11 cellular contexts compared by ENCODE assay signal in the genomic region with DNA sequence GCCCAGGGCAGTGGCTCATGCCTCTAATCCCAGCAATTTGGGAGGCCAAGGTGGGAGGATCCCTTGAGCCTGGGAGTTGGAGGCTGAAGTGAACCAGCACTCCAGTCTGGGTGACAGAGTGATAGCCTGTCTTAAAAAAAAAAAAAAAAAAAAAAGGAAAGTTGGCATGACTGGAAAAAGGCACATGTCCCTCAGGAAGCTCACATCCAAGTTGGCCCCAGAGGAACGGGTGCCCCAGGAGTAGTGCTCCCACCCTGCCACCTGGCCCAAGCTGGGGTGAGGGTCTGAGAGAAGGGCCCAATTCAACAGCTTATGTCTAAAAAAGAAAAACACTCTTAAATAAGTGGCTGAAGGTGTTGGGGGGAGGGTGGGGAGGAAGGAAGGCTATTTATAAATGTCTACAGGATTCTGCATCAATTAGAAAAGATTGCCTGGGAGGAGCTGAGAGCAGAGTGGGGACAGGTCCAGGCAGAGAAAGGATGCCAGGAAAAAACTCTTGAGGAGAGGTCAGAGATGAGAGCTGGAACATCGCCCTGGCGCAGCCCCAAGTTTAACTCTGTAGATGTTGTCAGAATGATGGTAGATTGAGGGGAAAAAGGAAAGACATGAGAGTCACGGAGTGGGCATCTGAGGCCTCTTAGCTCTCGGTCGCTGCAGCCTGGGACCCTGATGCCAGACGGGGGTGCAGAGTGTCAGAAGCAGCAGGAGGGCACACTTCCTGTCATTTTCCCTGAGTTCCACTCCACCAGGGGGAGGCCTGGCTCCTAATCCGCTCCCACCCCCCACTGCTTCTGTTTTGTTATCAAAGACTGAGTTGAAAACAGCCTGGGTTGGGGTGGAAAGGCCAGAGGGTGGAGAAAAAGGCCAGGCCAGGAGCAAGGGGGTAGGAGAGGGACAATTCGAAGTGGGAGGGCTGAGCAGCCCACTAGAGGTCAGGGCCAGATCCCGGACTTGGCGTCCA. TPM values are rescaled to one million over a fixed set of nuclear protein-coding genes. Genes with fewer than 3 reads are reported as not detected.
DNase-seq lines count a peak whose midpoint lies in the region; ATAC-seq and TF ChIP-seq lines count a peak whose summit lies in the region.
"Had no signal": no experiment of that assay in that cellular context is flagged by ENCODE, and none has a peak within 500 bp of the region (broad histone marks: within the 10 kb centered on the region; RNA-seq: fewer than 3 reads in every experiment).

No MANE protein-coding gene starts in this region.

- intact Hi-C loops in dendritic cell treated with granulocyte-macrophage colony-stimulating factor and Interleukin-4, amounts not matched to agents 40 ng/mL and 50 ng/mL, for 4 days (cut with micrococcal nuclease) = no loop called here
- intact Hi-C loops in transverse colon (cut with DNase I; ENCODE audit: low total_unique reads) = loop anchor here (2.0 kb wide), 1 partner anchor 27 kb away; no protein-coding TSS in a partner anchor

- peak overlapping the region; percentile 37 for H3K27ac Mint-ChIP-seq in T-helper 2 cell treated with Interferon-gamma antibody and Interleukin-4, amounts not matched to agents 5 μg/mL and 100 μg/mL, for 36 hours
- peak overlapping the region; percentile 48 for H3K27ac Mint-ChIP-seq in dendritic cell treated with granulocyte-macrophage colony-stimulating factor and Interleukin-4, amounts not matched to agents 40 ng/mL and 50 ng/mL, for 4 days

- H3K27me3 Mint-ChIP-seq in T-helper 2 cell treated with Interferon-gamma antibody and Interleukin-4, amounts not matched to agents 5 μg/mL and 100 μg/mL, for 36 hours (ENCODE audit: low read depth) = no peaks in the 10 kb centered on the region
- H3K27me3 Mint-ChIP-seq in dendritic cell treated with granulocyte-macrophage colony-stimulating factor and Interleukin-4, amounts not matched to agents 40 ng/mL and 50 ng/mL, for 4 days = no peaks in the 10 kb centered on the region
- H3K27me3 Mint-ChIP-seq: B cell had no signal

- H3K18ac ChIP-seq in mesenchymal stem cell (ENCODE audit: low read depth in 1 of 2, low read length in 2 of 2) = peak overlapping the region in 1 of 2 experiments; percentile 63

- in situ Hi-C loops in transverse colon (cut with MboI; ENCODE audit: low pct_ligation_motif_present in 1 of 4, low pct_unique_long_range_greater_than_20kb in 1 of 4, low sequenced_read_pairs in 3 of 4) = loop anchor here in 2 of 4 donors (25.0 kb wide), 2 partner anchors 115 to 215 kb away; partner anchors contain the start of genes CSAD (in 1 of the 2), MYG1 (in 1 of the 2), PFDN5 (in 1 of the 2) and ZNF740 (in 1 of the 2)

- H3K36me3 ChIP-seq in mesenchymal stem cell (ENCODE audit: control insufficient read depth in 1 of 2, insufficient read depth in 2 of 2, low read depth in 1 of 2, low read length in 2 of 2) = peaks cover 40 to 64% of the 10 kb centered on the region in 2 experiments
- H3K36me3 ChIP-seq in transverse colon = peaks cover 0 to 17% (median 0%) of the 10 kb centered on the region in 4 donors

- H3K4me3 ChIP-seq in mesenchymal stem cell (ENCODE audit: insufficient read depth in 1 of 2, low read depth in 1 of 2, low read length in 2 of 2) (peak overlapping the region in 1 of 2 experiments; percentile 15), transverse colon (no peak overlapping the region)

- peaks cover 28% of the 10 kb centered on the region for H3K79me1 ChIP-seq in mesenchymal stem cell (replicated peaks; ENCODE audit: low read length, poor library complexity, severe bottlenecking)

- no peak overlapping the region for H3K23ac ChIP-seq in mesenchymal stem cell (ENCODE audit: low read length in 2 of 2)

- H3K9me3 ChIP-seq in mesenchymal stem cell (ENCODE audit: control insufficient read depth, low read length) = no peaks in the 10 kb centered on the region
- H3K9me3 ChIP-seq in transverse colon = no peaks in the 10 kb centered on the region

- no peak overlapping the region for H2AFZ ChIP-seq in mesenchymal stem cell (ENCODE audit: low read depth, low read length)

- H3K27me3 ChIP-seq in mesenchymal stem cell (ENCODE audit: control insufficient read depth in 1 of 2, insufficient read depth in 1 of 2, low read length in 2 of 2) (no peaks in the 10 kb centered on the region), transverse colon (no peaks in the 10 kb centered on the region)

- no peak for TF ChIP-seq EP300 in transverse colon (IDR thresholded peaks at IDR 0.05; ENCODE audit: low read depth)

- H3K27ac ChIP-seq in mesenchymal stem cell (ENCODE audit: low read length, poor library complexity, severe bottlenecking) (no peak overlapping the region), transverse colon (peak overlapping the region; percentile 53 to 83 (median 70))

- H3K36me3 Mint-ChIP-seq in T-helper 2 cell treated with Interferon-gamma antibody and Interleukin-4, amounts not matched to agents 5 μg/mL and 100 μg/mL, for 36 hours (ENCODE audit: low read depth) = peaks cover 33% of the 10 kb centered on the region
- peaks cover 91% of the 10 kb centered on the region for H3K36me3 Mint-ChIP-seq in dendritic cell treated with granulocyte-macrophage colony-stimulating factor and Interleukin-4, amounts not matched to agents 40 ng/mL and 50 ng/mL, for 4 days (ENCODE audit: low read depth)

- H3K4me1 ChIP-seq in mesenchymal stem cell (ENCODE audit: control insufficient read depth, insufficient read depth, low read depth, low read length) (peaks cover 17% of the 10 kb centered on the region), transverse colon (peaks cover 0 to 37% (median 24%) of the 10 kb centered on the region in 4 donors)

- no peak for ATAC-seq in HG02884 (IDR thresholded peaks at IDR 0.05; ENCODE audit: unreplicated experiment)

- H3K4me1 Mint-ChIP-seq in T-helper 2 cell treated with Interferon-gamma antibody and Interleukin-4, amounts not matched to agents 5 μg/mL and 100 μg/mL, for 36 hours (ENCODE audit: low read depth) = peaks cover 5% of the 10 kb centered on the region
- peaks cover 70% of the 10 kb centered on the region for H3K4me1 Mint-ChIP-seq in dendritic cell treated with granulocyte-macrophage colony-stimulating factor and Interleukin-4, amounts not matched to agents 40 ng/mL and 50 ng/mL, for 4 days (ENCODE audit: low read depth)

- 51% methylated on average over 10 of the region's 11 CpGs for WGBS in mesenchymal stem cell
- WGBS in transverse colon (ENCODE audit: low coverage in 1 of 2), 2 donors = 67 to 71% methylated on average over 6 to 11 of the region's 11 CpGs

- POLR2A ChIA-PET in HEK293T (lab: Yijun Ruan, JAX) = interaction anchor here (1.2 to 1.4 kb wide), 2 partner anchors 7 to 27 kb away, joined by 4 to 6 read pairs; partner anchors contain the start of gene SPRYD3

- H2BK5ac ChIP-seq in mesenchymal stem cell (ENCODE audit: low read depth, low read length, poor library complexity, severe bottlenecking) = no peak overlapping the region

- peak overlapping the region; percentile 12 for H4K8ac ChIP-seq in mesenchymal stem cell (ENCODE audit: low read length)

- H2AK5ac ChIP-seq in mesenchymal stem cell (ENCODE audit: low read length, severe bottlenecking) = no peak overlapping the region

- H3K4me3 Mint-ChIP-seq in T-helper 2 cell treated with Interferon-gamma antibody and Interleukin-4, amounts not matched to agents 5 μg/mL and 100 μg/mL, for 36 hours = no peak overlapping the region
- H3K4me3 Mint-ChIP-seq in dendritic cell treated with granulocyte-macrophage colony-stimulating factor and Interleukin-4, amounts not matched to agents 40 ng/mL and 50 ng/mL, for 4 days = no peak overlapping the region
- H3K4me3 Mint-ChIP-seq: B cell had no signal

- H3K9ac ChIP-seq in mesenchymal stem cell (ENCODE audit: low read length) = peak overlapping the region; percentile 62

- H4K91ac ChIP-seq in mesenchymal stem cell (ENCODE audit: low read length) = no peak overlapping the region

- H2BK15ac ChIP-seq in mesenchymal stem cell (ENCODE audit: low read depth, poor library complexity, severe bottlenecking) = peak overlapping the region; percentile 68

- peak overlapping the region in 1 of 2 experiments; percentile 41 for H3K4ac ChIP-seq in mesenchymal stem cell (ENCODE audit: low read depth in 1 of 2, low read length in 2 of 2)

- no peak for DNase-seq in T-helper 2 cell treated with Interferon-gamma antibody and Interleukin-4, amounts not matched to agents 5 μg/mL and 100 μg/mL, for 36 hours (ENCODE audit: low spot score)
- DNase-seq in T-helper 2 cell (no peak), mesenchymal stem cell (no peak), transverse colon (peak; percentile 60), NCI-H2081 treated with DMSO at 0.1 percent for 48 hours (lab: John Stamatoyannopoulos, UW) (no peak), HEK293T (ENCODE audit: extremely low spot score) (no peak)
- DNase-seq: effector memory CD4-positive, alpha-beta T cell; stimulated activated CD4-positive, alpha-beta T cell treated with anti-CD3 and anti-CD28 coated beads, Interleukin-2, amount 100 ng/mL, for 48 hours had no signal

- no peak for TF ChIP-seq CTCF in transverse colon (IDR thresholded peaks at IDR 0.05)

- H3K14ac ChIP-seq in mesenchymal stem cell (ENCODE audit: low read length in 2 of 2) = no peak overlapping the region

- CTCF ChIA-PET in HEK293T (lab: Yijun Ruan, JAX) = interaction anchor here (1.4 kb wide), 1 partner anchor 10 kb away, joined by 3 read pairs; no protein-coding TSS in a partner anchor

- no peak overlapping the region for H2BK120ac ChIP-seq in mesenchymal stem cell (ENCODE audit: low read depth, low read length)

- TF ChIP-seq POLR2A in transverse colon (IDR thresholded peaks at IDR 0.05) = no peak

- no peaks in the 10 kb centered on the region for H3K9me3 Mint-ChIP-seq in T-helper 2 cell treated with Interferon-gamma antibody and Interleukin-4, amounts not matched to agents 5 μg/mL and 100 μg/mL, for 36 hours
- no peaks in the 10 kb centered on the region for H3K9me3 Mint-ChIP-seq in dendritic cell treated with granulocyte-macrophage colony-stimulating factor and Interleukin-4, amounts not matched to agents 40 ng/mL and 50 ng/mL, for 4 days

- peak overlapping the region in 1 of 2 experiments; percentile 69 for H2BK12ac ChIP-seq in mesenchymal stem cell (ENCODE audit: low read length in 2 of 2)

- H3K4me2 ChIP-seq in mesenchymal stem cell (ENCODE audit: low read length, poor library complexity, severe bottlenecking) = no peak overlapping the region

RNA-seq across cellular contexts. Expression of gene SPRYD3, which starts 7.3 kb away (rescaled TPM):
- polyA plus RNA-seq in mesenchymal stem cell (2013, experiment 1 of 2) = 15.3 TPM
- 14.7 TPM for polyA plus RNA-seq in mesenchymal stem cell (2013, experiment 2 of 2)
- total RNA-seq in transverse colon = 10 to 100 TPM; 10.1 to 27.0 (median 21.9) TPM

RNA-seq across cellular contexts. Expression of gene TNS2, which starts 22.0 kb away (rescaled TPM):
- 95.2 TPM for polyA plus RNA-seq in mesenchymal stem cell (2013, experiment 1 of 2)
- 91.2 TPM for polyA plus RNA-seq in mesenchymal stem cell (2013, experiment 2 of 2)
- 100 to 1,000 TPM in 2 of 4 donors, 10 to 100 TPM in 2; 48.2 to 397 (median 169) TPM for total RNA-seq in transverse colon

RNA-seq across cellular contexts. Expression of gene IGFBP6, which starts 25.6 kb away (rescaled TPM):
- polyA plus RNA-seq in mesenchymal stem cell (2013, experiment 1 of 2) = 54.0 TPM
- polyA plus RNA-seq in mesenchymal stem cell (2013, experiment 2 of 2) = 54.6 TPM
- 100 to 1,000 TPM in 1 of 4 donors, 10 to 100 TPM in 3; 38.5 to 106 (median 94.5) TPM for total RNA-seq in transverse colon
- total RNA-seq: B cell had no signal

RNA-seq across cellular contexts. Expression of gene SOAT2, which starts 31.4 kb away (rescaled TPM):
- polyA plus RNA-seq in mesenchymal stem cell (2013, experiment 1 of 2) = 0.03 TPM
- not detected for polyA plus RNA-seq in mesenchymal stem cell (2013, experiment 2 of 2)
- total RNA-seq in transverse colon = under 1 TPM in 1 of 4 donors, not detected in 3; 0.41 TPM
- total RNA-seq: B cell had no signal
